Comparison of ENCODE assay signal across 8 cellular contexts in the genomic region with DNA sequence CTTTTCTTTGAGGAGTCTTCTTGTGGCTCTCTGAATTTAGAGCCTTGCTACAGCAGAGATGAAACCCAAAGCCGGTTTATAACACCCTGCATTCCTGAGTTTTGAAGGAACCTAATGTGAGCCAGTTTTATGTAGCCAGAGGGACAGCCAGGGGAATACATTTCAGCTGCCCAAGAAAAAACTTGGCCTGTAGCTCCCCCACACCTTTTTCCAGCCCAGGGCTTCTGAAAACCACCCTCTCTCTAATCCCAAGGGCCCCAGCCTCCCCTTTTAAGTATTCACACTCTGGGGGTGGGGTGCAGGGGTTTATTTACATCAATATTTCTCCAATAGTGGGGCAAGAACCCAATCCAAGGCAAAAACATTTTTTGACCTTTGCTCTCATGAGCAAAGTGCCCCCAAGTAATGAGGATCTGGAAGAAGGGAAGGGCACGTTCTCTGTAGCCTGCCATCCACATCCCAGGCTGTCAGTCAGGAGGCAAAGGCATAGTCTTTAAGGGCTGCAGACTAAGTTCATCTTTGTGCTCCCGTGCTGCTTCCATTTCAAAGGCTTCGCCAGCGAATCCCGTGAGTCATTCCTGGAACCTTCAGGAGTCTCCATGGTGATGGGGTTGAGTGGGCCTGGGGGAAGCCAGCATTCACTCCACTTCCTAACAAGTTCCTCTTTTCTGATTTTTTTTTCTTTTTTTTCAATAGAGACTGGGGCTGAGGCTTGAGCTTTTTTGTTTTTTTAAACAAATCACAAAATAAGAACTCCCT. TPM values are rescaled to one million over a fixed set of nuclear protein-coding genes. Genes with fewer than 3 reads are reported as not detected.
DNase-seq lines count a peak whose midpoint lies in the region; ATAC-seq, FAIRE-seq and TF ChIP-seq lines count a peak whose summit lies in the region.

No MANE protein-coding gene starts in this region.

- no peak overlapping the region for H3K4me3 ChIP-seq in foreskin fibroblast (ENCODE audit: low read depth in 1 of 2, low read length in 2 of 2)

- ATAC-seq in HG03565 (IDR thresholded peaks at IDR 0.05; ENCODE audit: unreplicated experiment) = no peak
- no peak for ATAC-seq in GM18511 (IDR thresholded peaks at IDR 0.05; ENCODE audit: unreplicated experiment)

- peak; percentile 64 for FAIRE-seq in RCC 7860 (lab: Jason Lieb, UNC)

- DNase-seq in GDM1 (lab: John Stamatoyannopoulos, UW) = peak; percentile 58
- peak; percentile 60 for DNase-seq in RCC 7860 (ENCODE audit: low spot score)
- DNase-seq in foreskin fibroblast = peak; percentile 68 to 84
- DNase-seq in pulmonary artery endothelial cell (ENCODE audit: low read depth, low spot score) = peak; percentile 93
- no peak for DNase-seq in GM20000 (ENCODE audit: low spot score)
- no peak for DNase-seq in T1000 (lab: John Stamatoyannopoulos, UW)

- TF ChIP-seq CTCF in foreskin fibroblast (IDR thresholded peaks at IDR 0.05; ENCODE audit: low read depth, low read length) (no peak), GM20000 (IDR thresholded peaks at IDR 0.05; ENCODE audit: extremely low read depth, missing control alignments) (no peak)

RNA-seq across cellular contexts. Expression of a gene that starts 33.2 kb away (rescaled TPM):
- total RNA-seq in pulmonary artery endothelial cell = 11.6 and 21.6 TPM in 2 replicates

RNA-seq across cellular contexts. Expression of a gene that starts 59.6 kb away (rescaled TPM):
- total RNA-seq in pulmonary artery endothelial cell = not detected in 2 replicates

Comparison
In these comparisons a context has a peak if more than half of its experiments do, and no peak if none do; other contexts are left out.
1. DNase-seq: peak in GDM1 (single experiment), RCC 7860 (single experiment), foreskin fibroblast (2 of 2) and pulmonary artery endothelial cell (single experiment); none in GM20000 (single experiment) and T1000 (single experiment).